ENCODE assay signal across 1 cellular context in the genomic region with DNA sequence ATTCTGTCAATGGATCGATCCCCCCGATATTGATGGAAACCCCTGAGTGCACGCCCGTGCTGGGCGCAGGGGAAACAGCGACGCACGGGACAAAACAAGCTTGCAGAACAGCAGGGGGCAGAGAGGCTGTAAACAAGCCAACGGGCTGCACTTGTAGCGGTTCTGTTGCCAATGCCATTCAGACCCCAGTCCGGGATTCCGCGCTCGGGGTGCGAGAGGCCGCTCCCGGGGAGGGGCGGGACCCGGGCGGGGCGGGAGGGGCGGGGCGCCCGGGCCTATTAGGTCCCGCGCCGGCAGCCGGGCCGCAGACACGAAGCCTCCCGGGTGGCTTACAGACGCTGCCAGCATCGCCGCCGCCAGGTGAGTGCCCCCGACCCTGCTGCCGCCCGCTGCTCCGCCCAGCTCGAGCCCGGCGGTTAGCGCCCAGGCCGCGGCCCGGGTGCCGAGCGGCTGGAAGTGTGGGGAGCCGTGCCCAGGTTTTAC.
TF ChIP-seq lines count a peak whose summit lies in the region.

A gene with protein sequence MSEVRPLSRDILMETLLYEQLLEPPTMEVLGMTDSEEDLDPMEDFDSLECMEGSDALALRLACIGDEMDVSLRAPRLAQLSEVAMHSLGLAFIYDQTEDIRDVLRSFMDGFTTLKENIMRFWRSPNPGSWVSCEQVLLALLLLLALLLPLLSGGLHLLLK (plus strand): TSS at position 307 of the 483 bp plus-strand sequence. CDS start 13,273 bp downstream, outside the sequence.

TF ChIP-seq in GM23338, 12 proteins besides CTCF, POLR2A, EP300 and RAD21 (continued from another document):
- TF ChIP-seq, protein P1, sequence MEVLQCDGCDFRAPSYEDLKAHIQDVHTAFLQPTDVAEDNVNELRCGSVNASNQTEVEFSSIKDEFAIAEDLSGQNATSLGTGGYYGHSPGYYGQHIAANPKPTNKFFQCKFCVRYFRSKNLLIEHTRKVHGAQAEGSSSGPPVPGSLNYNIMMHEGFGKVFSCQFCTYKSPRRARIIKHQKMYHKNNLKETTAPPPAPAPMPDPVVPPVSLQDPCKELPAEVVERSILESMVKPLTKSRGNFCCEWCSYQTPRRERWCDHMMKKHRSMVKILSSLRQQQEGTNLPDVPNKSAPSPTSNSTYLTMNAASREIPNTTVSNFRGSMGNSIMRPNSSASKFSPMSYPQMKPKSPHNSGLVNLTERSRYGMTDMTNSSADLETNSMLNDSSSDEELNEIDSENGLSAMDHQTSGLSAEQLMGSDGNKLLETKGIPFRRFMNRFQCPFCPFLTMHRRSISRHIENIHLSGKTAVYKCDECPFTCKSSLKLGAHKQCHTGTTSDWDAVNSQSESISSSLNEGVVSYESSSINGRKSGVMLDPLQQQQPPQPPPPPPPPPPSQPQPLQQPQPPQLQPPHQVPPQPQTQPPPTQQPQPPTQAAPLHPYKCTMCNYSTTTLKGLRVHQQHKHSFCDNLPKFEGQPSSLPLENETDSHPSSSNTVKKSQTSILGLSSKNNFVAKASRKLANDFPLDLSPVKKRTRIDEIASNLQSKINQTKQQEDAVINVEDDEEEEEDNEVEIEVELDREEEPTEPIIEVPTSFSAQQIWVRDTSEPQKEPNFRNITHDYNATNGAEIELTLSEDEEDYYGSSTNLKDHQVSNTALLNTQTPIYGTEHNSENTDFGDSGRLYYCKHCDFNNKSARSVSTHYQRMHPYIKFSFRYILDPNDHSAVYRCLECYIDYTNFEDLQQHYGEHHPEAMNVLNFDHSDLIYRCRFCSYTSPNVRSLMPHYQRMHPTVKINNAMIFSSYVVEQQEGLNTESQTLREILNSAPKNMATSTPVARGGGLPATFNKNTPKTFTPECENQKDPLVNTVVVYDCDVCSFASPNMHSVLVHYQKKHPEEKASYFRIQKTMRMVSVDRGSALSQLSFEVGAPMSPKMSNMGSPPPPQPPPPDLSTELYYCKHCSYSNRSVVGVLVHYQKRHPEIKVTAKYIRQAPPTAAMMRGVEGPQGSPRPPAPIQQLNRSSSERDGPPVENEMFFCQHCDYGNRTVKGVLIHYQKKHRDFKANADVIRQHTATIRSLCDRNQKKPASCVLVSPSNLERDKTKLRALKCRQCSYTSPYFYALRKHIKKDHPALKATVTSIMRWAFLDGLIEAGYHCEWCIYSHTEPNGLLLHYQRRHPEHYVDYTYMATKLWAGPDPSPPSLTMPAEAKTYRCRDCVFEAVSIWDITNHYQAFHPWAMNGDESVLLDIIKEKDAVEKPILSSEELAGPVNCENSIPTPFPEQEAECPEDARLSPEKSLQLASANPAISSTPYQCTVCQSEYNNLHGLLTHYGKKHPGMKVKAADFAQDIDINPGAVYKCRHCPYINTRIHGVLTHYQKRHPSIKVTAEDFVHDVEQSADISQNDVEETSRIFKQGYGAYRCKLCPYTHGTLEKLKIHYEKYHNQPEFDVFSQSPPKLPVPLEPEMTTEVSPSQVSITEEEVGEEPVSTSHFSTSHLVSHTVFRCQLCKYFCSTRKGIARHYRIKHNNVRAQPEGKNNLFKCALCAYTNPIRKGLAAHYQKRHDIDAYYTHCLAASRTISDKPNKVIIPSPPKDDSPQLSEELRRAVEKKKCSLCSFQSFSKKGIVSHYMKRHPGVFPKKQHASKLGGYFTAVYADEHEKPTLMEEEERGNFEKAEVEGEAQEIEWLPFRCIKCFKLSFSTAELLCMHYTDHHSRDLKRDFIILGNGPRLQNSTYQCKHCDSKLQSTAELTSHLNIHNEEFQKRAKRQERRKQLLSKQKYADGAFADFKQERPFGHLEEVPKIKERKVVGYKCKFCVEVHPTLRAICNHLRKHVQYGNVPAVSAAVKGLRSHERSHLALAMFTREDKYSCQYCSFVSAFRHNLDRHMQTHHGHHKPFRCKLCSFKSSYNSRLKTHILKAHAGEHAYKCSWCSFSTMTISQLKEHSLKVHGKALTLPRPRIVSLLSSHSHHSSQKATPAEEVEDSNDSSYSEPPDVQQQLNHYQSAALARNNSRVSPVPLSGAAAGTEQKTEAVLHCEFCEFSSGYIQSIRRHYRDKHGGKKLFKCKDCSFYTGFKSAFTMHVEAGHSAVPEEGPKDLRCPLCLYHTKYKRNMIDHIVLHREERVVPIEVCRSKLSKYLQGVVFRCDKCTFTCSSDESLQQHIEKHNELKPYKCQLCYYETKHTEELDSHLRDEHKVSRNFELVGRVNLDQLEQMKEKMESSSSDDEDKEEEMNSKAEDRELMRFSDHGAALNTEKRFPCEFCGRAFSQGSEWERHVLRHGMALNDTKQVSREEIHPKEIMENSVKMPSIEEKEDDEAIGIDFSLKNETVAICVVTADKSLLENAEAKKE (CRISPR knock-in tag; IDR thresholded peaks at IDR 0.05): no peak
- TF ChIP-seq ZNF331 (CRISPR knock-in tag; IDR thresholded peaks at IDR 0.05; ENCODE audit: low read depth) (no peak), EZH2phosphoT487 (IDR thresholded peaks at IDR 0.05; ENCODE audit: unreplicated experiment) (no peak), STAT1 (IDR thresholded peaks at IDR 0.05; ENCODE audit: unreplicated experiment) (no peak), JUNB (IDR thresholded peaks at IDR 0.05; ENCODE audit: unreplicated experiment) (no peak), POLR2AphosphoS5 (IDR thresholded peaks at IDR 0.05; ENCODE audit: low read depth) (no peak), EZH2 (IDR thresholded peaks at IDR 0.05; ENCODE audit: low read depth, unreplicated experiment) (no peak), NANOG (IDR thresholded peaks at IDR 0.05; ENCODE audit: borderline replicate concordance) (no peak), CREB1 (CRISPR knock-in tag; IDR thresholded peaks at IDR 0.05; ENCODE audit: low read depth) (no peak)
- TF ChIP-seq, protein P2, sequence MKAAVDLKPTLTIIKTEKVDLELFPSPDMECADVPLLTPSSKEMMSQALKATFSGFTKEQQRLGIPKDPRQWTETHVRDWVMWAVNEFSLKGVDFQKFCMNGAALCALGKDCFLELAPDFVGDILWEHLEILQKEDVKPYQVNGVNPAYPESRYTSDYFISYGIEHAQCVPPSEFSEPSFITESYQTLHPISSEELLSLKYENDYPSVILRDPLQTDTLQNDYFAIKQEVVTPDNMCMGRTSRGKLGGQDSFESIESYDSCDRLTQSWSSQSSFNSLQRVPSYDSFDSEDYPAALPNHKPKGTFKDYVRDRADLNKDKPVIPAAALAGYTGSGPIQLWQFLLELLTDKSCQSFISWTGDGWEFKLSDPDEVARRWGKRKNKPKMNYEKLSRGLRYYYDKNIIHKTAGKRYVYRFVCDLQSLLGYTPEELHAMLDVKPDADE (IDR thresholded peaks at IDR 0.05): no peak
TF ChIP-seq in GM23338: peak in this region for 0.
